ENCODE assay signal across 31 cellular contexts in the genomic region with DNA sequence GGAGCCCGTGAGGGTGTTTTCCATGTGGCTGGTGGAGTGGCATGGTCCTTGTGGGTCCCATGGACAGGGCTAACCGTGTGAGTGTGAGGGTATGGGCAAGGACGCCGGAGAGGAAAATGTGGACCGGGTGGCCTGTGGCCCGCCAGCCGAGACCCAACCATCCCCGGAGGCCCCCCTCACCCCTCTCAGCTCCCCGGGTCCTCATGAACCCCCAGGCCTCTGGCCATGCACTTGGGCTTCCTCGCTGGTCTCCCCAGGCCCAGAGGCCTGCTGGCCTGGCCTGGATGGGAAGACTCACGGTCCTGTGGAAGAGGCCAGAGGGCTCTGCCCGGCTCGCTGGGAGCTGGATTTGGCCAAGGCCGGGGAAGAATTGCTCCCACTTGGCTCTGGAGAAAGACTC. TPM values are rescaled to one million over a fixed set of nuclear protein-coding genes. Genes with fewer than 3 reads are reported as not detected.
"Had no signal": no experiment of that assay in that cellular context is flagged by ENCODE, and none has a peak within 500 bp of the region (broad histone marks: within the 10 kb centered on the region; RNA-seq: fewer than 3 reads in every experiment).

No MANE protein-coding gene starts in this region.

- H3K4me3 Mint-ChIP-seq: mesothelial cell of epicardium; nephron; neural crest cell; stimulated activated memory B cell treated with anti-CD40 and anti-IgM and Interleukin-4, amounts not matched to agents 10 μg/mL and 1 μg/mL and 100 μg/mL, for 72 hours; stimulated activated naive CD8-positive, alpha-beta T cell treated with anti-CD3 and anti-CD28 coated beads, Interleukin-15, amount 100 ng/mL, for 72 hours had no signal

- H3K4me2 ChIP-seq: smooth muscle cell had no signal

- H3K36me3 ChIP-seq: left ventricle myocardium inferior, ovary, right atrium auricular region, right lobe of liver, thyroid gland, transverse colon, upper lobe of left lung, vagina had no signal

- H3K4me3 ChIP-seq: left ventricle myocardium inferior, lung, ovary, right atrium auricular region, right lobe of liver, smooth muscle cell, testis, thyroid gland, transverse colon, upper lobe of left lung, vagina had no signal

- H3K36me3 Mint-ChIP-seq: mesothelial cell of epicardium; naive B cell; stimulated activated memory B cell treated with anti-CD40 and anti-IgM and Interleukin-4, amounts not matched to agents 10 μg/mL and 1 μg/mL and 100 μg/mL, for 72 hours had no signal

- ATAC-seq: right lobe of liver; stimulated activated memory B cell treated with anti-CD40 and anti-IgM and Interleukin-4, amounts not matched to agents 10 μg/mL and 1 μg/mL and 100 μg/mL, for 72 hours had no signal

- H3K9me3 ChIP-seq: left ventricle myocardium inferior, neutrophil, ovary, right atrium auricular region, right lobe of liver, testis, thyroid gland, transverse colon, upper lobe of left lung, vagina had no signal

- H3K27ac ChIP-seq: left ventricle myocardium inferior, neutrophil, ovary, right atrium auricular region, right lobe of liver, testis, thyroid gland, transverse colon, upper lobe of left lung, vagina had no signal

- H3K27me3 Mint-ChIP-seq: naive B cell; progenitor cell of endocrine pancreas; stimulated activated memory B cell treated with anti-CD40 and anti-IgM and Interleukin-4, amounts not matched to agents 10 μg/mL and 1 μg/mL and 100 μg/mL, for 72 hours had no signal

- H3K27ac Mint-ChIP-seq: mesothelial cell of epicardium; naive B cell; nephron; progenitor cell of endocrine pancreas; stimulated activated memory B cell treated with anti-CD40 and anti-IgM and Interleukin-4, amounts not matched to agents 10 μg/mL and 1 μg/mL and 100 μg/mL, for 72 hours; stimulated activated naive CD8-positive, alpha-beta T cell treated with anti-CD3 and anti-CD28 coated beads, Interleukin-15, amount 100 ng/mL, for 72 hours had no signal

- DNase-seq: immature natural killer cell; kidney; left ventricle myocardium inferior; mesendoderm; naive B cell; ovary; right lobe of liver; stimulated activated CD4-positive, alpha-beta T cell treated with anti-CD3 and anti-CD28 coated beads, Interleukin-1b, Interleukin-23, amount 100 ng/mL, for 48 hours; stimulated activated CD4-positive, alpha-beta T cell treated with anti-CD3 and anti-CD28 coated beads, Interleukin-2, amount 100 ng/mL, for 48 hours; stimulated activated CD4-positive, alpha-beta T cell treated with anti-CD3 and anti-CD28 coated beads, Interleukin-4, amount 100 ng/mL, for 4 hours; stimulated activated CD8-positive, alpha-beta memory T cell treated with anti-CD3 and anti-CD28 coated beads, Interleukin-4, amount 100 ng/mL, for 48 hours; stimulated activated naive CD4-positive, alpha-beta T cell treated with Interleukin-2 at 50 U/mL for 16 hours; stimulated activated naive CD8-positive, alpha-beta T cell treated with anti-CD3 and anti-CD28 coated beads, Interleukin-15, amount 100 ng/mL, for 72 hours; testis; thyroid gland; transverse colon; upper lobe of left lung had no signal

- H3K4me1 Mint-ChIP-seq: nephron had no signal

- H3K27me3 ChIP-seq: neutrophil, ovary, right atrium auricular region, right lobe of liver, testis, thyroid gland, transverse colon, upper lobe of left lung, vagina had no signal

- H3K9me3 Mint-ChIP-seq: immature natural killer cell; mesothelial cell of epicardium; naive B cell; nephron; neural crest cell; stimulated activated memory B cell treated with anti-CD40 and anti-IgM and Interleukin-4, amounts not matched to agents 10 μg/mL and 1 μg/mL and 100 μg/mL, for 72 hours; stimulated activated naive CD8-positive, alpha-beta T cell treated with anti-CD3 and anti-CD28 coated beads, Interleukin-15, amount 100 ng/mL, for 72 hours had no signal

- H3K4me1 ChIP-seq: left ventricle myocardium inferior, right atrium auricular region, right lobe of liver, testis, thyroid gland, upper lobe of left lung, vagina had no signal

RNA-seq across cellular contexts. Expression of gene CCDC92B, which starts 59.9 kb away (rescaled TPM):
- total RNA-seq: mononuclear cell, pulmonary artery endothelial cell, renal cortical epithelial cell, right atrium auricular region, right lobe of liver, skeletal muscle tissue, smooth muscle cell had no signal
- polyA plus RNA-seq: immature natural killer cell, smooth muscle cell had no signal
